ENCODE assay signal across 1 cellular context in the genomic region with DNA sequence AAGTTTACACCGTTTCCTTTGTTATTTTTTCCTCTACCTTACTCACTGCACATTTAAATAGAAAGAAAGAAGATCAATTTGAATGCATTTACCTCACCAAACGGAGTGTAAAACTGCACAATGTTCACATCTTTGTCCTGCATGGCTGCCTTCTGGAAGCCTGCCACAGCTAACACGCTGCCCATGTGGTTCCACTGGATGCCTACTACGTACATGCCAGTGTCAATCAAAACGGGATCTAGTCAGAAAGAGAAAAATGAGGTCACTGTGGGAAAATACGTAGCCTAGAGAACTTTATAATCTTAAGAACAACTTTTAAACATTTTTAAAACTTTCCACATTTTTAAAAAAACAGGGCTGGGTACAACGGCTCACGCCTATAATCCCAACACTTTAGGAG.
TF ChIP-seq lines count a peak whose summit lies in the region.

No MANE protein-coding gene starts in this region.

TF ChIP-seq in GM12878, 131 proteins besides CTCF, POLR2A, EP300 and RAD21 (continued from another document):
- TF ChIP-seq PKNOX1 (IDR thresholded peaks at IDR 0.05), result peak; percentile 62
- TF ChIP-seq, protein P1, sequence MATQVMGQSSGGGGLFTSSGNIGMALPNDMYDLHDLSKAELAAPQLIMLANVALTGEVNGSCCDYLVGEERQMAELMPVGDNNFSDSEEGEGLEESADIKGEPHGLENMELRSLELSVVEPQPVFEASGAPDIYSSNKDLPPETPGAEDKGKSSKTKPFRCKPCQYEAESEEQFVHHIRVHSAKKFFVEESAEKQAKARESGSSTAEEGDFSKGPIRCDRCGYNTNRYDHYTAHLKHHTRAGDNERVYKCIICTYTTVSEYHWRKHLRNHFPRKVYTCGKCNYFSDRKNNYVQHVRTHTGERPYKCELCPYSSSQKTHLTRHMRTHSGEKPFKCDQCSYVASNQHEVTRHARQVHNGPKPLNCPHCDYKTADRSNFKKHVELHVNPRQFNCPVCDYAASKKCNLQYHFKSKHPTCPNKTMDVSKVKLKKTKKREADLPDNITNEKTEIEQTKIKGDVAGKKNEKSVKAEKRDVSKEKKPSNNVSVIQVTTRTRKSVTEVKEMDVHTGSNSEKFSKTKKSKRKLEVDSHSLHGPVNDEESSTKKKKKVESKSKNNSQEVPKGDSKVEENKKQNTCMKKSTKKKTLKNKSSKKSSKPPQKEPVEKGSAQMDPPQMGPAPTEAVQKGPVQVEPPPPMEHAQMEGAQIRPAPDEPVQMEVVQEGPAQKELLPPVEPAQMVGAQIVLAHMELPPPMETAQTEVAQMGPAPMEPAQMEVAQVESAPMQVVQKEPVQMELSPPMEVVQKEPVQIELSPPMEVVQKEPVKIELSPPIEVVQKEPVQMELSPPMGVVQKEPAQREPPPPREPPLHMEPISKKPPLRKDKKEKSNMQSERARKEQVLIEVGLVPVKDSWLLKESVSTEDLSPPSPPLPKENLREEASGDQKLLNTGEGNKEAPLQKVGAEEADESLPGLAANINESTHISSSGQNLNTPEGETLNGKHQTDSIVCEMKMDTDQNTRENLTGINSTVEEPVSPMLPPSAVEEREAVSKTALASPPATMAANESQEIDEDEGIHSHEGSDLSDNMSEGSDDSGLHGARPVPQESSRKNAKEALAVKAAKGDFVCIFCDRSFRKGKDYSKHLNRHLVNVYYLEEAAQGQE (IDR thresholded peaks at IDR 0.05; ENCODE audit: low read depth, low read length), result no peak
- no peak for TF ChIP-seq SMAD1 (IDR thresholded peaks at IDR 0.05; ENCODE audit: low read depth, partially characterized antibody)
